Comparison of ENCODE assay signal across 24 cellular contexts in genomic region chr2:233412405-233412804, GRCh38. TPM values are rescaled to one million over a fixed set of nuclear protein-coding genes. Genes with fewer than 3 reads are reported as not detected.
DNase-seq lines count a peak whose midpoint lies in the region; ATAC-seq and TF ChIP-seq lines count a peak whose summit lies in the region.
"Had no signal": no experiment of that assay in that cellular context is flagged by ENCODE, and none has a peak within 500 bp of the region (broad histone marks: within the 10 kb centered on the region; RNA-seq: fewer than 3 reads in every experiment).

No MANE protein-coding gene starts in this region.

- no peak overlapping the region for H2AFZ ChIP-seq in PC-9
- H2AFZ ChIP-seq: parathyroid adenoma had no signal

- H3K4me1 Mint-ChIP-seq in activated naive CD8-positive, alpha-beta T cell (ENCODE audit: low read depth), result peaks cover 91% of the 10 kb centered on the region
- peaks cover 92% of the 10 kb centered on the region for H3K4me1 Mint-ChIP-seq in activated naive CD8-positive, alpha-beta T cell treated with anti-CD3 and anti-CD28 coated beads, Interleukin-2, amount 50 U/mL, for 24 hours

- no peak for ATAC-seq in activated naive CD8-positive, alpha-beta T cell treated with anti-CD3 and anti-CD28 coated beads, Interleukin-2, amount 50 U/mL, for 24 hours
- ATAC-seq: K562 had no signal

- WGBS in transverse colon (ENCODE audit: low coverage in 1 of 2), 2 donors, result 95 to 98% methylated on average over 3 of the region's 3 CpGs

- H3K9me3 Mint-ChIP-seq in activated naive CD8-positive, alpha-beta T cell (ENCODE audit: low read depth), result peaks cover 9% of the 10 kb centered on the region
- peaks cover 25% of the 10 kb centered on the region for H3K9me3 Mint-ChIP-seq in activated naive CD8-positive, alpha-beta T cell treated with anti-CD3 and anti-CD28 coated beads, Interleukin-2, amount 50 U/mL, for 24 hours

- TF ChIP-seq POLR2A in transverse colon (IDR thresholded peaks at IDR 0.05), result no peak

- intact Hi-C loops in PC-9 (cut with micrococcal nuclease; ENCODE audit: unreplicated experiment), result loop anchor here (2.0 to 10.0 kb wide), 4 partner anchors 60 to 428 kb away; partner anchors contain the start of genes DGKD and UGT1A6
- intact Hi-C loops in transverse colon (cut with DNase I; ENCODE audit: low total_unique reads), result no loop called here

- CTCF ChIA-PET in PC-9 (lab: Charles Lee), result interaction anchor here (1.2 kb wide), 1 partner anchor 31 kb away, joined by 3 read pairs; no protein-coding TSS in a partner anchor

- H3K27me3 ChIP-seq in PC-9 (ENCODE audit: insufficient read depth, low read depth), result no peaks in the 10 kb centered on the region
- H3K27me3 ChIP-seq in transverse colon, result no peaks in the 10 kb centered on the region
- H3K27me3 ChIP-seq: BLaER1, right atrium auricular region had no signal

- H3F3A ChIP-seq in PC-9 (ENCODE audit: insufficient read depth, low read depth), result peaks cover 38% of the 10 kb centered on the region

- no peak for TF ChIP-seq EP300 in transverse colon (IDR thresholded peaks at IDR 0.05; ENCODE audit: low read depth)

- TF ChIP-seq CTCF in PC-9 (conservative IDR thresholded peaks at IDR 0.05) (no peak), transverse colon (IDR thresholded peaks at IDR 0.05) (no peak)

- no peaks in the 10 kb centered on the region for H4K20me1 ChIP-seq in PC-9 (ENCODE audit: insufficient read depth)

- H3K79me2 ChIP-seq in PC-9 (ENCODE audit: low read depth), result peaks cover 63% of the 10 kb centered on the region
- H3K79me2 ChIP-seq: parathyroid adenoma had no signal

- POLR2A ChIA-PET in PC-9 (lab: Charles Lee; ENCODE audit: unreplicated experiment), result no interaction called here

- H3K36me3 ChIP-seq in PC-9 (ENCODE audit: low read depth) (peaks cover 14% of the 10 kb centered on the region), transverse colon (no peaks in the 10 kb centered on the region)
- H3K36me3 ChIP-seq: right atrium auricular region, thoracic aorta had no signal

- no TSS peak for BruUV-seq in PC-9 (replicated peaks; lab: Mats Ljungman, UMichigan)

- H3K27ac ChIP-seq in PC-9 (peak overlapping the region; percentile 88), transverse colon (peak overlapping the region in 3 of 4 donors; percentile 74 to 88 (median 76)), substantia nigra (ENCODE audit: low read depth, low read length, poor library complexity, severe bottlenecking) (no peak overlapping the region)
- H3K27ac ChIP-seq: BLaER1, parathyroid adenoma had no signal

- no peak overlapping the region for H3K4me3 Mint-ChIP-seq in activated naive CD8-positive, alpha-beta T cell
- no peak overlapping the region for H3K4me3 Mint-ChIP-seq in activated naive CD8-positive, alpha-beta T cell treated with anti-CD3 and anti-CD28 coated beads, Interleukin-2, amount 50 U/mL, for 24 hours

- no peaks in the 10 kb centered on the region for H3K9me2 ChIP-seq in PC-9 (ENCODE audit: insufficient read depth)
- H3K9me2 ChIP-seq: SK-N-SH had no signal

- peaks cover 23% of the 10 kb centered on the region for H3K9me3 ChIP-seq in PC-9 (ENCODE audit: insufficient read depth, low read depth)
- peaks cover 0 to 9% of the 10 kb centered on the region in 2 donors for H3K9me3 ChIP-seq in transverse colon
- H3K9me3 ChIP-seq: SK-N-SH had no signal

- peak overlapping the region; percentile 11 for H3K27ac Mint-ChIP-seq in activated naive CD8-positive, alpha-beta T cell
- H3K27ac Mint-ChIP-seq in activated naive CD8-positive, alpha-beta T cell treated with anti-CD3 and anti-CD28 coated beads, Interleukin-2, amount 50 U/mL, for 24 hours, result no peak overlapping the region

- H3K27me3 Mint-ChIP-seq in activated naive CD8-positive, alpha-beta T cell, result no peaks in the 10 kb centered on the region
- no peaks in the 10 kb centered on the region for H3K27me3 Mint-ChIP-seq in activated naive CD8-positive, alpha-beta T cell treated with anti-CD3 and anti-CD28 coated beads, Interleukin-2, amount 50 U/mL, for 24 hours

- peaks cover 30% of the 10 kb centered on the region for H3K36me3 Mint-ChIP-seq in activated naive CD8-positive, alpha-beta T cell
- H3K36me3 Mint-ChIP-seq in activated naive CD8-positive, alpha-beta T cell treated with anti-CD3 and anti-CD28 coated beads, Interleukin-2, amount 50 U/mL, for 24 hours (ENCODE audit: low read depth), result peaks cover 73% of the 10 kb centered on the region

- no peak for DNase-seq in activated naive CD8-positive, alpha-beta T cell treated with anti-CD3 and anti-CD28 coated beads, Interleukin-2, amount 50 U/mL, for 24 hours
- DNase-seq in PC-9 (no peak), kidney glomerular epithelial cell (lab: John Stamatoyannopoulos, UW) (peak; percentile 17), transverse colon (no peak), AG20443 (ENCODE audit: low spot score) (no peak), germinal center (ENCODE audit: low spot score) (no peak), substantia nigra (lab: John Stamatoyannopoulos, UW) (no peak)
- DNase-seq: activated T-cell treated with anti-CD3 and anti-CD28 coated beads, Interleukin-2, amount 50 U/mL, for 1 hour; Calu3; DND-41; effector CD4-positive, alpha-beta T cell; NCI-H1105 treated with DMSO at 0.1 percent for 48 hours; NCI-H2081; NCI-H2227 treated with DMSO at 0.1 percent for 48 hours; NCI-H748 treated with DMSO at 0.1 percent for 48 hours; SK-N-SH; stimulated activated naive CD4-positive, alpha-beta T cell; T-helper 2 cell had no signal

- H3K4me1 ChIP-seq in PC-9 (replicated peaks; ENCODE audit: insufficient read depth) (peaks cover 38% of the 10 kb centered on the region), transverse colon (peaks cover 20 to 82% (median 62%) of the 10 kb centered on the region in 4 donors)

- no peak overlapping the region for H3K4me3 ChIP-seq in PC-9
- H3K4me3 ChIP-seq in transverse colon, result no peak overlapping the region
- H3K4me3 ChIP-seq: BLaER1, K562, right atrium auricular region, thoracic aorta had no signal

- H3K4me2 ChIP-seq in PC-9, result no peak overlapping the region
- H3K4me2 ChIP-seq: SK-N-SH had no signal

- in situ Hi-C loops in transverse colon (cut with MboI; ENCODE audit: low pct_ligation_motif_present in 1 of 4, low pct_unique_long_range_greater_than_20kb in 1 of 4, low sequenced_read_pairs in 3 of 4), result no loop called here

RNA-seq across cellular contexts. Expression of gene DGKD, which starts 58.1 kb away (rescaled TPM):
- total RNA-seq in PC-9 (2021) (43.1 and 59.5 TPM in 2 replicates), transverse colon (100 to 1,000 TPM in 1 of 4 donors, 10 to 100 TPM in 3; 55.7 to 166 (median 91.5) TPM)
